In the genomic region with DNA sequence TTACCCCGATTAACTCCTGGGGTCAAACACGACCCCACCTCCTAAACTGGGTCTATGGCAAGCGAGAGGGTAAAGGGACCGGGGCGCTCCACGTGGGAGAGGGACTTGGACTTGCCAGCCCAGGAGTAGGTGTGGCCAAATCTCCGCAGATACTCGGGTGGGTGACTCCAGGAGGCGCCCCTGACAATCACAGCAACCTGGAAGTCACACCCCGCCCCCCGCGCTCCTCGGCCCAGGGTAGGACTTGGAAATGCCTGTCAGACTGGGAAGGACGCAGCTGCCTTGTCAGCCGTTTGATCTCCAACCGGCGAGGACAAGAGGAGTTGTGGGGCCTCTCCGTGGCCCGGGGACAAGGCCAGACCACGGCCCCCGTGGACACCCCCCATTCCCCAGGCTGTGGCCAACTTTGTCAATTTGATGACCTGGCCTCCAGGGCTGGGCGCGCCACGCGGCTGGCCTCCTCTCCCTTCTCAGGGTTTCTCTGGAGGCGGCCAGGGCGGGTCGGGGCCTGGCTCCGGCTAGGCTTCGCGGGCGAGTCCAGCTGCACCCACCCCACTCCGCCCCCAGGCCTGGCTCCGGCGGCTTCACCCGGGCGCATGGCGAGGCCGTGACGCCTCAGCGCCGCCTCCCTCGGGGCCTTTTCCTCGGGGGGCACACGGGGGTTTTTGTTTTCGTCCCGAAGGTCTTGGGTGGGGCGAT, we compare ENCODE assay signal across 7 cellular contexts. TPM values are rescaled to one million over a fixed set of nuclear protein-coding genes. Genes with fewer than 3 reads are reported as not detected.
DNase-seq lines count a peak whose midpoint lies in the region; ATAC-seq and TF ChIP-seq lines count a peak whose summit lies in the region.

No MANE protein-coding gene starts in this region.

- peak overlapping the region; percentile 98 for H3K27ac Mint-ChIP-seq in effector memory CD8-positive, alpha-beta T cell

- no peak for TF ChIP-seq CTCF in retinal pigment epithelial cell (conservative IDR thresholded peaks at IDR 0.05; ENCODE audit: low read depth, low read length)

- no peaks in the 10 kb centered on the region for H3K27me3 Mint-ChIP-seq in effector memory CD8-positive, alpha-beta T cell

- peaks cover 47% of the 10 kb centered on the region for H3K36me3 Mint-ChIP-seq in effector memory CD8-positive, alpha-beta T cell (ENCODE audit: insufficient read depth)

- no peaks in the 10 kb centered on the region for H3K9me3 Mint-ChIP-seq in effector memory CD8-positive, alpha-beta T cell

- ATAC-seq in effector memory CD8-positive, alpha-beta T cell (replicated peaks): no peak

- H3K4me3 Mint-ChIP-seq in effector memory CD8-positive, alpha-beta T cell: peak overlapping the region; percentile 99

- peaks cover 25 to 39% of the 10 kb centered on the region in 2 donors for H3K4me1 Mint-ChIP-seq in effector memory CD8-positive, alpha-beta T cell (ENCODE audit: low read depth in 2 of 2)

- H3K4me3 ChIP-seq in retinal pigment epithelial cell (ENCODE audit: low read length): peak overlapping the region; percentile 73

- DNase-seq in HK-2 (ENCODE audit: unreplicated experiment) (peak; percentile 83), SK-N-DZ (ENCODE audit: low spot score) (peak; percentile 79), retinal pigment epithelial cell (ENCODE audit: low read depth) (no peak), kidney glomerular epithelial cell (lab: John Stamatoyannopoulos, UW) (no peak), globus pallidus (ENCODE audit: low spot score) (no peak), NCI-H146 (lab: John Stamatoyannopoulos, UW) (no peak)
- peak in 1 of 3 experiments; percentile 49 for DNase-seq in effector memory CD8-positive, alpha-beta T cell

RNA-seq across cellular contexts. Expression of a gene that starts 1.2 kb away (rescaled TPM):
- 3.2 and 3.6 TPM in 2 replicates for polyA plus RNA-seq in SK-N-DZ (2014; cell fraction: cytosol; rRNA removed)
- 2.2 and 3.2 TPM in 2 replicates for polyA plus RNA-seq in SK-N-DZ (2014; cell fraction: nucleus; rRNA removed)

Comparison
In these comparisons a context has a peak if more than half of its experiments do, and no peak if none do; other contexts are left out.
1. DNase-seq: peak in HK-2 (single experiment) and SK-N-DZ (single experiment); none in retinal pigment epithelial cell (single experiment), kidney glomerular epithelial cell (single experiment), globus pallidus (single experiment) and NCI-H146 (single experiment).